18 cellular contexts compared by ENCODE assay signal in genomic region chr12:20370841-20371240, GRCh38. TPM values are rescaled to one million over a fixed set of nuclear protein-coding genes. Genes with fewer than 3 reads are reported as not detected.
DNase-seq lines count a peak whose midpoint lies in the region; ATAC-seq, FAIRE-seq and TF ChIP-seq lines count a peak whose summit lies in the region.
"Had no signal": no experiment of that assay in that cellular context is flagged by ENCODE, and none has a peak within 500 bp of the region (broad histone marks: within the 10 kb centered on the region; RNA-seq: fewer than 3 reads in every experiment).

No MANE protein-coding gene starts in this region.

- H3K36me3 Mint-ChIP-seq in nephron progenitor cell (ENCODE audit: low read depth) (no peaks in the 10 kb centered on the region), type B pancreatic cell (peaks cover 10% of the 10 kb centered on the region)

- H3K9me3 Mint-ChIP-seq in nephron progenitor cell, result no peaks in the 10 kb centered on the region
- H3K9me3 Mint-ChIP-seq in type B pancreatic cell, result no peaks in the 10 kb centered on the region
- H3K9me3 Mint-ChIP-seq: T-helper 2 cell treated with Interferon-gamma antibody and Interleukin-4, amounts not matched to agents 5 μg/mL and 100 μg/mL, for 36 hours had no signal

- CTCF ChIA-PET in SK-N-SH (lab: Yijun Ruan, JAX) (interaction anchor here (1.4 to 1.8 kb wide), 2 partner anchors 231 to 629 kb away, joined by 3 read pairs; no protein-coding TSS in a partner anchor), endothelial cell of umbilical vein (lab: Charles Lee) (interaction anchor here (1.4 to 3.5 kb wide), 2 partner anchors 9 to 455 kb away, joined by 4 to 15 read pairs; no protein-coding TSS in a partner anchor)

- H3K79me2 ChIP-seq in SK-N-SH (ENCODE audit: insufficient read depth) (peaks cover 68% of the 10 kb centered on the region), endothelial cell of umbilical vein (ENCODE audit: control insufficient read depth, insufficient read depth, low read length) (peaks cover 58% of the 10 kb centered on the region)

- in situ Hi-C loops in ACHN (cut with HindIII; ENCODE audit: low pct_ligation_motif_present, low pct_unique_long_range_greater_than_20kb, low sequenced_read_pairs), result no loop called here

- TF ChIP-seq EP300 in SK-N-SH (IDR thresholded peaks at IDR 0.05; ENCODE audit: borderline replicate concordance in 1 of 2, low read depth in 1 of 2, low read length in 1 of 2), result no peak

- H3K36me3 ChIP-seq in SK-N-SH (replicated peaks in 1 of 2; ENCODE audit: control insufficient read depth in 1 of 2, insufficient read depth in 2 of 2, low read length in 1 of 2) (no peaks in the 10 kb centered on the region), endothelial cell of umbilical vein (ENCODE audit: control insufficient read depth in 2 of 2, extremely low read depth in 1 of 2, insufficient read depth in 2 of 2, low read length in 2 of 2) (no peaks in the 10 kb centered on the region)

- intact Hi-C loops in endothelial cell of umbilical vein (cut with micrococcal nuclease), result no loop called here

- POLR2A ChIA-PET in SK-N-SH (lab: Yijun Ruan, JAX) (no interaction called here), endothelial cell of umbilical vein (lab: Charles Lee) (no interaction called here)

- WGBS in SK-N-SH (ENCODE audit: low lambda C conversion rate), result 67% methylated on average over 3 of the region's 3 CpGs

- H3K27ac ChIP-seq in SK-N-SH (ENCODE audit: low read depth in 2 of 2, low read length in 1 of 2) (peak overlapping the region; percentile 47 to 96; a peak in 2 of 4 replicates), endothelial cell of umbilical vein (ENCODE audit: insufficient read depth, low read depth, low read length) (peak overlapping the region; percentile 75)
- H3K27ac ChIP-seq: 22Rv1 had no signal

- no peaks in the 10 kb centered on the region for H3K9me3 ChIP-seq in SK-N-SH
- H3K9me3 ChIP-seq in endothelial cell of umbilical vein (replicated peaks; ENCODE audit: control insufficient read depth, insufficient read depth, low read length), result no peaks in the 10 kb centered on the region

- H3K4me3 ChIP-seq in SK-N-SH (ENCODE audit: low read depth in 2 of 2, low read length in 1 of 2), result peak overlapping the region; percentile 90 to 98
- peak overlapping the region; percentile 87 to 99 (median 97) for H3K4me3 ChIP-seq in endothelial cell of umbilical vein (replicated peaks in 1 of 3; ENCODE audit: insufficient read depth in 1 of 3, low read depth in 1 of 3, low read length in 3 of 3)

- no peaks in the 10 kb centered on the region for H3K9me1 ChIP-seq in endothelial cell of umbilical vein (replicated peaks; ENCODE audit: control insufficient read depth, extremely low read depth, insufficient read depth, low read length)

- H3K4me1 ChIP-seq in SK-N-SH (ENCODE audit: control insufficient read depth in 1 of 2, insufficient read depth in 2 of 2, low read depth in 1 of 2, low read length in 1 of 2) (peaks cover 0 to 14% of the 10 kb centered on the region in 2 experiments; a peak in 3 of 4 replicates), endothelial cell of umbilical vein (ENCODE audit: control insufficient read depth, extremely low read depth, insufficient read depth, low read length) (peaks cover 40% of the 10 kb centered on the region)

- no peak for TF ChIP-seq RAD21 in SK-N-SH (IDR thresholded peaks at IDR 0.05; ENCODE audit: low read length)

- H3K27me3 ChIP-seq in SK-N-SH (ENCODE audit: insufficient read depth), result no peaks in the 10 kb centered on the region
- H3K27me3 ChIP-seq in endothelial cell of umbilical vein (ENCODE audit: control insufficient read depth in 2 of 2, insufficient read depth in 2 of 2, low read length in 2 of 2), result no peaks in the 10 kb centered on the region

- H3K4me3 Mint-ChIP-seq in nephron progenitor cell (peak overlapping the region; percentile 95), type B pancreatic cell (peak overlapping the region; percentile 95)

- H2AFZ ChIP-seq in SK-N-SH (ENCODE audit: low read depth) (0 out of 2 replicates have a peak overlapping the region, but pooled peaks have one; percentile 90), endothelial cell of umbilical vein (ENCODE audit: low read depth, low read length) (no peak overlapping the region)

- no peaks in the 10 kb centered on the region for H3K9me2 ChIP-seq in SK-N-SH

- peak overlapping the region; percentile 93 for H3K4me2 ChIP-seq in SK-N-SH
- H3K4me2 ChIP-seq in endothelial cell of umbilical vein (ENCODE audit: insufficient read depth, low read length), result peak overlapping the region; percentile 98

- H3K9ac ChIP-seq in SK-N-SH, result peak overlapping the region; percentile 90; the same call in 1 of the 2 replicates
- peak overlapping the region; percentile 90 for H3K9ac ChIP-seq in endothelial cell of umbilical vein (replicated peaks; ENCODE audit: extremely low read depth, insufficient read depth, low read length)

- ATAC-seq in SK-N-SH treated with all-trans-retinoic acid at 6 μM for 48 hours, result no peak

- H3K4me1 Mint-ChIP-seq in nephron progenitor cell (peaks cover 18% of the 10 kb centered on the region), type B pancreatic cell (ENCODE audit: unreplicated experiment) (peaks cover 15% of the 10 kb centered on the region)

- no peak for FAIRE-seq in endothelial cell of umbilical vein (lab: Jason Lieb, UNC)
- FAIRE-seq: bronchial epithelial cell, G401.6 had no signal

- H4K20me1 ChIP-seq in SK-N-SH (ENCODE audit: insufficient read depth) (no peaks in the 10 kb centered on the region; the same call in 1 of the 2 replicates), endothelial cell of umbilical vein (replicated peaks; ENCODE audit: control insufficient read depth, extremely low read depth, insufficient read depth, low read length) (no peaks in the 10 kb centered on the region)

- H3K27me3 Mint-ChIP-seq in nephron progenitor cell (ENCODE audit: low read depth, poor library complexity), result peaks cover 60% of the 10 kb centered on the region
- H3K27me3 Mint-ChIP-seq in type B pancreatic cell, result peaks cover 70% of the 10 kb centered on the region

- dilution Hi-C loops in endothelial cell of umbilical vein (cut with MboI; ENCODE audit: extremely low pct_ligation_motif_present, low sequenced_read_pairs), result no loop called here

- peaks cover 12% of the 10 kb centered on the region for H3F3A ChIP-seq in SK-N-SH (replicated peaks; ENCODE audit: insufficient read depth)

- H3K27ac Mint-ChIP-seq in nephron progenitor cell (no peak overlapping the region), type B pancreatic cell (no peak overlapping the region)
- H3K27ac Mint-ChIP-seq: T-helper 2 cell treated with Interferon-gamma antibody and Interleukin-4, amounts not matched to agents 5 μg/mL and 100 μg/mL, for 36 hours had no signal

- TF ChIP-seq POLR2A in endothelial cell of umbilical vein (IDR thresholded peaks at IDR 0.05; ENCODE audit: low read depth, low read length), result no peak

- BruUV-seq in endothelial cell of umbilical vein (replicated peaks; lab: Mats Ljungman, UMichigan), result no TSS peak

- DNase-seq in SK-N-SH (no peak), endothelial cell of umbilical vein (ENCODE audit: low read depth, low spot score) (peak; percentile 65), nephron progenitor cell (no peak), type B pancreatic cell (ENCODE audit: extremely low spot score, unreplicated experiment) (no peak), GDM1 (lab: John Stamatoyannopoulos, UW) (no peak), ACHN (no peak)
- DNase-seq in activated CD4-positive, alpha-beta T cell treated with anti-CD3 and anti-CD28 coated beads, Interleukin-2, amount 50 U/mL, for 48 hours, result no peak
- DNase-seq: activated CD4-positive, alpha-beta T cell treated with anti-CD3 and anti-CD28 coated beads, Interleukin-2, amount 50 U/mL, for 4 hours; Kasumi-1; mesendoderm; NCI-H1930; NCI-H748 treated with DMSO at 0.1 percent for 48 hours; stimulated activated naive CD4-positive, alpha-beta T cell had no signal

- no peak for TF ChIP-seq CTCF in SK-N-SH (IDR thresholded peaks at IDR 0.05)
- TF ChIP-seq CTCF in endothelial cell of umbilical vein (IDR thresholded peaks at IDR 0.05; ENCODE audit: extremely low read depth in 1 of 2, insufficient read depth in 1 of 2, low read depth in 1 of 2, low read length in 2 of 2), result no peak
- no peak for TF ChIP-seq CTCF in nephron progenitor cell (IDR thresholded peaks at IDR 0.05)
- no peak for TF ChIP-seq CTCF in type B pancreatic cell (conservative IDR thresholded peaks at IDR 0.05)

TF ChIP-seq in SK-N-SH treated with all-trans-retinoic acid at 6 μM for 48 hours, 23 proteins besides CTCF, POLR2A, EP300 and RAD21 (continues in another document):
- TF ChIP-seq TOX (CRISPR knock-in tag; IDR thresholded peaks at IDR 0.05; ENCODE audit: borderline replicate concordance), result no peak
- no peak for TF ChIP-seq ARNTL (CRISPR knock-in tag; IDR thresholded peaks at IDR 0.05; ENCODE audit: borderline replicate concordance, low read depth)
- no peak for TF ChIP-seq PPARA (CRISPR knock-in tag; IDR thresholded peaks at IDR 0.05; ENCODE audit: borderline replicate concordance)
- TF ChIP-seq TCF4 (CRISPR knock-in tag; IDR thresholded peaks at IDR 0.05; ENCODE audit: borderline replicate concordance), result no peak
- no peak for TF ChIP-seq BACH2 (CRISPR knock-in tag; IDR thresholded peaks at IDR 0.05; ENCODE audit: borderline replicate concordance)

TF ChIP-seq in endothelial cell of umbilical vein, 7 proteins besides CTCF, POLR2A, EP300 and RAD21 (continues in another document):
- TF ChIP-seq MAX (IDR thresholded peaks at IDR 0.05; ENCODE audit: insufficient read depth, insufficient read length) (no peak), POLR2AphosphoS5 (IDR thresholded peaks at IDR 0.05; ENCODE audit: insufficient read depth, low read depth, low read length) (no peak), EZH2 (IDR thresholded peaks at IDR 0.05; ENCODE audit: borderline replicate concordance, low read depth, low read length, severe bottlenecking) (no peak), GATA2 (IDR thresholded peaks at IDR 0.05; ENCODE audit: insufficient read depth, insufficient read length, low read depth, low read length) (no peak)

RNA-seq across cellular contexts. Expression of gene PDE3A, which starts 2.5 kb away (rescaled TPM):
- polyA plus RNA-seq in SK-N-SH (2012; rRNA removed) (0.67 and 0.88 TPM in 2 replicates), endothelial cell of umbilical vein (12.9 and 14.0 TPM in 2 replicates)
- polyA plus RNA-seq in SK-N-SH (2012; cell fraction: cytosol; rRNA removed), result 0.89 and 0.98 TPM in 2 replicates
- polyA plus RNA-seq in SK-N-SH (2012; cell fraction: nucleus; rRNA removed), result 0.70 and 1.1 TPM in 2 replicates
- total RNA-seq in endothelial cell of umbilical vein (25.7 and 27.4 TPM in 2 replicates), type B pancreatic cell (ENCODE audit: low replicate concordance) (19.7 and 27.1 TPM in 2 replicates)
- polyA plus RNA-seq in endothelial cell of umbilical vein (2011; cell fraction: cytosol; rRNA removed), result 8.5 and 9.2 TPM in 2 replicates
- polyA plus RNA-seq in endothelial cell of umbilical vein (2011; cell fraction: nucleus; rRNA removed), result 29.2 and 33.7 TPM in 2 replicates
- 9.4 and 10.2 TPM in 2 replicates for polyA plus RNA-seq in endothelial cell of umbilical vein (2012)
- polyA minus RNA-seq in endothelial cell of umbilical vein, result 75.7 and 87.0 TPM in 2 replicates
- polyA minus RNA-seq in endothelial cell of umbilical vein (2011; cell fraction: cytosol; rRNA and poly(A)+ RNA removed), result 151 TPM
- 146 and 150 TPM in 2 replicates for polyA minus RNA-seq in endothelial cell of umbilical vein (2011; cell fraction: nucleus; rRNA and poly(A)+ RNA removed)
